Comparison of ENCODE assay signal across 10 cellular contexts in the genomic region with DNA sequence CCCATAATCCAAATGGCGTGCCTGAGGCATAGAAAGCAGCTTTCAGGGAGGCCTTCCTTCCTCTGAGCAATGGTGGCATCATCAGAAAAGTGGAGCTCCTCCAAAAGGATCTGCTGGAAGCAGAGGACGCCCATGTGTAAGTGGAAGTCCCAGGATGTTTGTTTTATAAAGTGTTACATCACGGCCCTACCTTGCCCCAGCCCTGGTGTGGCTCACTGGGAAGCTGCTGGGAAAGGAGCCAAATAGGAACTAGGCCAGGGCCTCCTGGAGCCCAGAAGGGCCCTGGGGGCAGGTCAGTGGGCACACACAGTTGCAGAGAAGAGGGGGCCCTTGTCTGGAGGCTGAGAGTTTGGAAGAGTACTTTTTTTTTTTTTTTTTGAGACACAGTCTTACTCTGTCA. TPM values are rescaled to one million over a fixed set of nuclear protein-coding genes. Genes with fewer than 3 reads are reported as not detected.
DNase-seq lines count a peak whose midpoint lies in the region; ATAC-seq and TF ChIP-seq lines count a peak whose summit lies in the region.
"Had no signal": no experiment of that assay in that cellular context is flagged by ENCODE, and none has a peak within 500 bp of the region (broad histone marks: within the 10 kb centered on the region; RNA-seq: fewer than 3 reads in every experiment).

No MANE protein-coding gene starts in this region.

- TF ChIP-seq CTCF in breast epithelium (IDR thresholded peaks at IDR 0.05) (no peak), nephron (IDR thresholded peaks at IDR 0.05; ENCODE audit: unreplicated experiment in 3 of 3) (no peak)

- peak overlapping the region in 2 of 3 experiments; percentile 40 to 53 for H3K4me3 Mint-ChIP-seq in nephron
- H3K4me3 Mint-ChIP-seq: activated naive CD8-positive, alpha-beta T cell treated with anti-CD3 and anti-CD28 coated beads, Interleukin-2, amount 10 ng/mL, durations not matched to agents 7 days and 5 days had no signal

- H3K27ac Mint-ChIP-seq in nephron, result peak overlapping the region in 1 of 3 experiments; percentile 8
- H3K27ac Mint-ChIP-seq: activated naive CD8-positive, alpha-beta T cell treated with anti-CD3 and anti-CD28 coated beads, Interleukin-2, amount 10 ng/mL, durations not matched to agents 7 days and 5 days had no signal

- DNase-seq in DMS153 treated with DMSO at 0.1 percent for 48 hours (lab: John Stamatoyannopoulos, UW; ENCODE audit: unreplicated experiment) (peak; percentile 74), NCI-H2081 treated with DMSO at 0.1 percent for 48 hours (lab: John Stamatoyannopoulos, UW) (peak; percentile 30), breast epithelium (ENCODE audit: low spot score in 2 of 2) (peak; percentile 52 to 66), CD1c-positive myeloid dendritic cell (ENCODE audit: extremely low spot score) (no peak), foreskin melanocyte (no peak)
- DNase-seq in activated CD8-positive, alpha-beta memory T cell treated with anti-CD3 and anti-CD28 coated beads, Interleukin-2, amount 50 U/mL, for 48 hours, result no peak
- DNase-seq: activated naive CD8-positive, alpha-beta T cell treated with anti-CD3 and anti-CD28 coated beads, Interleukin-2, amount 10 ng/mL, durations not matched to agents 7 days and 5 days had no signal

- H3K27me3 ChIP-seq in breast epithelium, result no peaks in the 10 kb centered on the region

- no peaks in the 10 kb centered on the region for H3K9me3 ChIP-seq in breast epithelium

- no peak for TF ChIP-seq POLR2A in breast epithelium (IDR thresholded peaks at IDR 0.05)

- no peaks in the 10 kb centered on the region for H3K36me3 ChIP-seq in breast epithelium

- H3K4me1 ChIP-seq in breast epithelium, result peaks cover 0 to 4% of the 10 kb centered on the region in 2 donors

- H3K9me3 Mint-ChIP-seq in nephron, result no peaks in the 10 kb centered on the region
- H3K9me3 Mint-ChIP-seq: activated naive CD8-positive, alpha-beta T cell treated with anti-CD3 and anti-CD28 coated beads, Interleukin-2, amount 10 ng/mL, durations not matched to agents 7 days and 5 days had no signal

- peaks cover 16% of the 10 kb centered on the region for H3K27me3 Mint-ChIP-seq in nephron (ENCODE audit: low read depth)
- H3K27me3 Mint-ChIP-seq: activated naive CD8-positive, alpha-beta T cell treated with anti-CD3 and anti-CD28 coated beads, Interleukin-2, amount 10 ng/mL, durations not matched to agents 7 days and 5 days had no signal

- peaks cover 14% of the 10 kb centered on the region for H3K4me1 Mint-ChIP-seq in nephron

- intact Hi-C loops in breast epithelium (cut with DNase I; ENCODE audit: low total_unique reads), result no loop called here

- H3K36me3 Mint-ChIP-seq in nephron (ENCODE audit: low read depth), result no peaks in the 10 kb centered on the region

- no peak for ATAC-seq in GM18498 (IDR thresholded peaks at IDR 0.05; ENCODE audit: unreplicated experiment)
- ATAC-seq: Right ventricle myocardium inferior had no signal

- H3K4me3 ChIP-seq in breast epithelium, result no peak overlapping the region

- H3K27ac ChIP-seq in breast epithelium, result peak overlapping the region in 1 of 2 donors; percentile 67

RNA-seq across cellular contexts. Expression of a gene that starts 4.2 kb away (rescaled TPM):
- 10 to 100 TPM; 39.8 to 68.8 (median 60.3) TPM for total RNA-seq in breast epithelium

Comparison
In these comparisons a context has a peak if more than half of its experiments do, and no peak if none do; other contexts are left out.
1. DNase-seq: peak in DMS153 treated with DMSO at 0.1 percent for 48 hours (single experiment), NCI-H2081 treated with DMSO at 0.1 percent for 48 hours (single experiment) and breast epithelium (2 of 2); none in CD1c-positive myeloid dendritic cell (single experiment), foreskin melanocyte (single experiment) and activated CD8-positive, alpha-beta memory T cell treated with anti-CD3 and anti-CD28 coated beads, Interleukin-2, amount 50 U/mL, for 48 hours (single experiment).